8 cellular contexts compared by ENCODE assay signal in the genomic region with DNA sequence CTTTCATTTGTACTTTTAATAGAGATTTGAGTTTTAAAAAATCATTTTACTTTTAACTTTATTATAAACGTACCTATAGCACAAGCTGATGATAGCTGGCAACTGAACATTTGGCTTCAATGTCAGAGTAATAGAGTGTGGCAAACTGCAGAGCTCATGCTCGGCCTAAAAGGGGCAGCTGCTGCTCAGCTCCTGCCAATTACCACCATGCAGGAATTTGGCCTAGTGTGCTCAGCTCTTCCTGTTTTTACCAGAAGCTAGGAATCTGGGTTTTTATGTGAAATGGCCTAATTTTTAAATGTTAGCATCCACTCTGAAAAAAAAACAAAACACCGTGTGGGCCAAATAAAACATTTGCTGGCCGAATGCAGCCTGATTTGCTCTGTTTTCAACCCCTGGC. TPM values are rescaled to one million over a fixed set of nuclear protein-coding genes. Genes with fewer than 3 reads are reported as not detected.
A peak's percentile ranks its signal among the peaks of the same experiment; 100 is the strongest.
DNase-seq lines count a peak whose midpoint lies in the region; ATAC-seq, FAIRE-seq and TF ChIP-seq lines count a peak whose summit lies in the region.

No MANE protein-coding gene starts in this region.

- no peak for TF ChIP-seq POLR2A in GM12878 (IDR thresholded peaks at IDR 0.05; ENCODE audit: low read depth, low read length)

- H3K27me3 Mint-ChIP-seq in CD14-positive monocyte (ENCODE audit: low read depth in 3 of 3), result peaks cover 0 to 4% (median 0%) of the 10 kb centered on the region in 3 donors

- CTCF ChIA-PET in GM12878 (lab: Yijun Ruan, JAX), result interaction anchor here (0.9 to 5.5 kb wide), 6 partner anchors 13 to 59 kb away, joined by 3 to 43 read pairs (median 5); no protein-coding TSS in a partner anchor

- in situ Hi-C loops in GM12878 (cut with MboI), result no loop called here

- H3K36me3 ChIP-seq in KMS-11 (ENCODE audit: insufficient read depth) (no peaks in the 10 kb centered on the region), GM12878 (ENCODE audit: control insufficient read depth in 2 of 2, insufficient read depth in 2 of 2, low read length in 1 of 2) (no peaks in the 10 kb centered on the region)

- intact Hi-C loops in GM12878 (cut with micrococcal nuclease; ENCODE audit: unreplicated experiment) (loop anchor here (2.0 kb wide), 1 partner anchor 43 kb away; no protein-coding TSS in a partner anchor), CD14-positive monocyte (cut with micrococcal nuclease) (no loop called here)

- H3K36me3 Mint-ChIP-seq in CD14-positive monocyte, result peaks cover 13 to 21% of the 10 kb centered on the region in 2 donors

- SMC1A ChIA-PET in GM12878 (lab: Charles Lee; ENCODE audit: uncharacterized antibody, unreplicated experiment), result interaction anchor here (1.1 to 14.5 kb wide), 6 partner anchors 10 to 44 kb away, joined by 3 to 275 read pairs (median 6); no protein-coding TSS in a partner anchor

- H3K4me1 ChIP-seq in KMS-11 (ENCODE audit: low read depth, poor library complexity, severe bottlenecking), result peaks cover 33% of the 10 kb centered on the region
- H3K4me1 ChIP-seq in GM12878 (ENCODE audit: control insufficient read depth, insufficient read depth, low read length), result peaks cover 11% of the 10 kb centered on the region; the same call in 1 of the 2 replicates

- WGBS in GM12878 (ENCODE audit: insufficient coverage, insufficient replicate concordance, low lambda C conversion rate, missing lambda C conversion rate), result 28% methylated on average over 4 of the region's 4 CpGs

- H4K20me1 ChIP-seq in KMS-11 (ENCODE audit: insufficient read depth) (no peaks in the 10 kb centered on the region), GM12878 (ENCODE audit: control insufficient read depth, insufficient read depth) (no peaks in the 10 kb centered on the region)

- no peak for FAIRE-seq in GM12878 (lab: Jason Lieb, UNC)

- H3K9ac ChIP-seq in KMS-11, result no peak overlapping the region
- no peak overlapping the region for H3K9ac ChIP-seq in GM12878 (ENCODE audit: control insufficient read depth, insufficient read depth, low read length)

- no peak for ATAC-seq in GM12878
- ATAC-seq in GM19035 (IDR thresholded peaks at IDR 0.05; ENCODE audit: unreplicated experiment), result no peak

- no peaks in the 10 kb centered on the region for H3K27me3 ChIP-seq in KMS-11 (ENCODE audit: insufficient read depth, low read depth)
- no peaks in the 10 kb centered on the region for H3K27me3 ChIP-seq in GM12878 (replicated peaks in 1 of 2; ENCODE audit: control insufficient read depth in 2 of 2, insufficient read depth in 2 of 2, low read length in 1 of 2)

- BruUV-seq in GM12878 (replicated peaks; lab: Mats Ljungman, UMichigan), result no TSS peak

- no peak for TF ChIP-seq RAD21 in GM12878 (IDR thresholded peaks at IDR 0.05; ENCODE audit: insufficient read depth, low read depth, low read length)

- H3K27ac ChIP-seq in KMS-11, result 0 out of 2 replicates have a peak overlapping the region, but pooled peaks have one; percentile 85
- H3K27ac ChIP-seq in GM12878 (ENCODE audit: control insufficient read depth, insufficient read depth), result no peak overlapping the region

- H3K4me2 ChIP-seq in KMS-11 (peak overlapping the region; percentile 63), GM12878 (ENCODE audit: control insufficient read depth, insufficient read depth) (peak overlapping the region; percentile 93; the same call in 1 of the 2 replicates)

- H3K4me1 Mint-ChIP-seq in CD14-positive monocyte, result peaks cover 69% of the 10 kb centered on the region

- no peaks in the 10 kb centered on the region for H3K9me3 Mint-ChIP-seq in CD14-positive monocyte

- H3K79me2 ChIP-seq in KMS-11 (ENCODE audit: insufficient read depth, low read depth), result peaks cover 38% of the 10 kb centered on the region
- H3K79me2 ChIP-seq in GM12878 (ENCODE audit: control insufficient read depth, insufficient read depth, low read length), result peaks cover 34% of the 10 kb centered on the region

- no peak overlapping the region for H3K4me3 Mint-ChIP-seq in CD14-positive monocyte

- RAD21 ChIA-PET in GM12878 (lab: Charles Lee; ENCODE audit: unreplicated experiment), result interaction anchor here (0.6 to 2.2 kb wide), 5 partner anchors 14 to 69 kb away, joined by 3 to 10 read pairs (median 4); no protein-coding TSS in a partner anchor

- peak; percentile 21 to 38 for DNase-seq in AML-193 (lab: John Stamatoyannopoulos, UW)
- no peak for DNase-seq in GM12878 (ENCODE audit: low read depth, low spot score)
- peak; percentile 74 to 93 for DNase-seq in lung microvascular endothelial cell (ENCODE audit: low read depth in 2 of 2)
- DNase-seq in mesenteric fat pad (ENCODE audit: low spot score), result no peak
- DNase-seq in effector CD4-positive, alpha-beta T cell, result no peak
- DNase-seq in CD14-positive monocyte (ENCODE audit: low spot score), result no peak

- no peaks in the 10 kb centered on the region for H3K9me3 ChIP-seq in GM12878 (replicated peaks; ENCODE audit: control insufficient read depth, insufficient read depth, low read length)

- TF ChIP-seq CTCF in KMS-11 (conservative IDR thresholded peaks at IDR 0.05; ENCODE audit: low read depth, low read length) (no peak), GM12878 (IDR thresholded peaks at IDR 0.05 in 2 of 3, conservative IDR thresholded peaks at IDR 0.05 in 1 of 3; ENCODE audit: control insufficient read depth in 2 of 3, extremely low read depth in 1 of 3, insufficient read depth in 1 of 3, low read depth in 3 of 3, low read length in 3 of 3) (no peak), CD14-positive monocyte (IDR thresholded peaks at IDR 0.05) (no peak)

- POLR2A ChIA-PET in GM12878 (lab: Charles Lee), result interaction anchor here (0.6 to 6.0 kb wide), 8 partner anchors 9 to 201 kb away, joined by 3 to 40 read pairs (median 4); a partner anchor contains a TSS

- H2AFZ ChIP-seq in KMS-11 (ENCODE audit: low read depth), result no peak overlapping the region
- H2AFZ ChIP-seq in GM12878 (ENCODE audit: control insufficient read depth, low read depth, low read length), result peak overlapping the region; percentile 5; the same call in 1 of the 2 replicates

- peak overlapping the region in 3 of 7 donors; percentile 97 to 99 (median 98) for H3K27ac Mint-ChIP-seq in CD14-positive monocyte

- TF ChIP-seq EP300 in GM12878 (IDR thresholded peaks at IDR 0.05; ENCODE audit: borderline replicate concordance in 1 of 2, control insufficient read depth in 1 of 2, low read depth in 2 of 2, low read length in 2 of 2), result no peak

- H3K4me3 ChIP-seq in KMS-11 (IDR thresholded peaks at IDR 0.05; ENCODE audit: insufficient read depth, low read depth, low read length) (no peak overlapping the region), GM12878 (no peak overlapping the region)

RNA-seq across cellular contexts. Expression of a gene that starts 1.8 kb away (rescaled TPM):
- 29.5 and 44.4 TPM in 2 replicates for total RNA-seq in GM12878 (2013; cell fraction: nucleolus; rRNA removed)
- total RNA-seq in GM12878 (2014; rRNA removed), result 8.3 and 10.4 TPM in 2 replicates
- 6.4 and 6.6 TPM in 2 replicates for total RNA-seq in GM12878 (2014; rRNA removed; fragmentation: Illumina TruSeq; extraction: Trizol)
- total RNA-seq in GM12878 (2021), result 12.2 and 12.9 TPM in 2 replicates
- polyA plus RNA-seq in GM12878 (2011; ENCODE audit: low read depth), result 13.7 TPM
- 6.4 and 8.6 TPM in 2 replicates for polyA plus RNA-seq in GM12878 (2011; rRNA removed)
- polyA plus RNA-seq in GM12878 (2011; cell fraction: cytosol; rRNA removed), result 8.4 and 8.5 TPM in 2 replicates
- polyA plus RNA-seq in GM12878 (2011; cell fraction: nucleus; rRNA removed), result 39.3 and 42.4 TPM in 2 replicates
- 9.4 and 10.7 TPM in 2 replicates for polyA plus RNA-seq in GM12878 (2012)
- 6.7 and 12.1 TPM in 2 replicates for polyA plus RNA-seq in GM12878 (2014; fragmentation: Illumina TruSeq; extraction: Trizol)
- 1 to 10 TPM; 1.8 to 2.0 TPM for polyA plus RNA-seq in GM12878 (2014; fragmentation: Nextera tagmentation; extraction: Ambion mirVana)
- 8.1 TPM in 2 replicates for polyA plus RNA-seq in GM12878 (2014; rRNA removed)
- 10 to 100 TPM; 13.8 to 19.2 TPM for polyA plus RNA-seq in GM12878 (2016; fragmentation: Nextera tagmentation; extraction: Ambion mirVana)
- polyA minus RNA-seq in GM12878 (2011; rRNA and poly(A)+ RNA removed), result 15.3 and 22.0 TPM in 2 replicates
- 4.8 and 5.1 TPM in 2 replicates for polyA minus RNA-seq in GM12878 (2011; cell fraction: cytosol; rRNA and poly(A)+ RNA removed)
- polyA minus RNA-seq in GM12878 (2011; cell fraction: nucleus; rRNA and poly(A)+ RNA removed), result 19.5 and 28.5 TPM in 2 replicates
- 23.5 and 37.9 TPM in 2 replicates for total RNA-seq in lung microvascular endothelial cell
- 30.5 TPM for total RNA-seq in mesenteric fat pad
- 1 to 10 TPM; 3.3 to 3.6 TPM for polyA plus RNA-seq in CD14-positive monocyte

RNA-seq across cellular contexts. Expression of a gene that starts 2.0 kb away (rescaled TPM):
- 61.6 and 66.5 TPM in 2 replicates for total RNA-seq in GM12878 (2013; cell fraction: nucleolus; rRNA removed)
- total RNA-seq in GM12878 (2014; rRNA removed) (46.1 and 57.9 TPM in 2 replicates), GM12878 (2014; rRNA removed; fragmentation: Illumina TruSeq; extraction: Trizol) (56.6 and 57.2 TPM in 2 replicates), GM12878 (2021) (42.2 and 44.1 TPM in 2 replicates), lung microvascular endothelial cell (16.3 and 28.8 TPM in 2 replicates), mesenteric fat pad (37.1 TPM)
- polyA plus RNA-seq in GM12878 (2011; ENCODE audit: low read depth), result 21.6 TPM
- polyA plus RNA-seq in GM12878 (2011; rRNA removed) (43.9 and 65.4 TPM in 2 replicates), GM12878 (2014; fragmentation: Illumina TruSeq; extraction: Trizol) (59.0 and 71.3 TPM in 2 replicates), GM12878 (2014; fragmentation: Nextera tagmentation; extraction: Ambion mirVana) (10 to 100 TPM; 17.7 to 23.6 TPM), GM12878 (2014; rRNA removed) (48.2 and 51.8 TPM in 2 replicates), GM12878 (2016; fragmentation: Nextera tagmentation; extraction: Ambion mirVana) (10 to 100 TPM; 52.8 to 54.7 TPM), CD14-positive monocyte (10 to 100 TPM; 25.6 to 30.1 TPM)
- polyA plus RNA-seq in GM12878 (2011; cell fraction: cytosol; rRNA removed), result 13.3 and 15.3 TPM in 2 replicates
- 58.2 and 77.4 TPM in 2 replicates for polyA plus RNA-seq in GM12878 (2011; cell fraction: nucleus; rRNA removed)
- polyA plus RNA-seq in GM12878 (2012), result 31.3 and 41.5 TPM in 2 replicates
- polyA minus RNA-seq in GM12878 (2011; rRNA and poly(A)+ RNA removed), result 19.3 and 21.9 TPM in 2 replicates
- polyA minus RNA-seq in GM12878 (2011; cell fraction: cytosol; rRNA and poly(A)+ RNA removed), result 8.2 and 11.1 TPM in 2 replicates
- polyA minus RNA-seq in GM12878 (2011; cell fraction: nucleus; rRNA and poly(A)+ RNA removed), result 36.0 and 51.6 TPM in 2 replicates

RNA-seq across cellular contexts. Expression of a gene that starts 13.3 kb away (rescaled TPM):
- total RNA-seq in GM12878 (2013; cell fraction: nucleolus; rRNA removed), result 4.6 and 4.8 TPM in 2 replicates
- total RNA-seq in GM12878 (2014; rRNA removed) (0.34 and 0.38 TPM in 2 replicates), GM12878 (2014; rRNA removed; fragmentation: Illumina TruSeq; extraction: Trizol) (0.27 and 0.37 TPM in 2 replicates), GM12878 (2021) (0.61 and 0.67 TPM in 2 replicates), lung microvascular endothelial cell (under 0.01 TPM in 2 replicates), mesenteric fat pad (1.1 TPM)
- 0.38 TPM for polyA plus RNA-seq in GM12878 (2011; ENCODE audit: low read depth)
- polyA plus RNA-seq in GM12878 (2011; rRNA removed) (0.36 and 0.38 TPM in 2 replicates), GM12878 (2014; fragmentation: Illumina TruSeq; extraction: Trizol) (0.30 and 0.66 TPM in 2 replicates), GM12878 (2014; fragmentation: Nextera tagmentation; extraction: Ambion mirVana) (under 1 TPM; 0.02 to 0.03 TPM), GM12878 (2014; rRNA removed) (0.81 and 0.85 TPM in 2 replicates), GM12878 (2016; fragmentation: Nextera tagmentation; extraction: Ambion mirVana) (under 1 TPM; 0.21 to 0.32 TPM), CD14-positive monocyte (not detected)
- polyA plus RNA-seq in GM12878 (2011; cell fraction: cytosol; rRNA removed), result 0.37 and 0.47 TPM in 2 replicates
- 2.6 and 3.3 TPM in 2 replicates for polyA plus RNA-seq in GM12878 (2011; cell fraction: nucleus; rRNA removed)
- 0.84 and 0.97 TPM in 2 replicates for polyA plus RNA-seq in GM12878 (2012)
- 0.95 and 1.2 TPM in 2 replicates for polyA minus RNA-seq in GM12878 (2011; rRNA and poly(A)+ RNA removed)
- not detected in 2 replicates for polyA minus RNA-seq in GM12878 (2011; cell fraction: cytosol; rRNA and poly(A)+ RNA removed)
- polyA minus RNA-seq in GM12878 (2011; cell fraction: nucleus; rRNA and poly(A)+ RNA removed), result 1.1 and 1.4 TPM in 2 replicates

Comparison
In these comparisons a context has a peak if more than half of its experiments do, and no peak if none do; other contexts are left out.
1. DNase-seq: peak in AML-193 (2 of 2) and lung microvascular endothelial cell (2 of 2); none in GM12878 (single experiment), mesenteric fat pad (single experiment), effector CD4-positive, alpha-beta T cell (single experiment) and CD14-positive monocyte (single experiment).